1 cellular context compared by ENCODE assay signal in the genomic region with DNA sequence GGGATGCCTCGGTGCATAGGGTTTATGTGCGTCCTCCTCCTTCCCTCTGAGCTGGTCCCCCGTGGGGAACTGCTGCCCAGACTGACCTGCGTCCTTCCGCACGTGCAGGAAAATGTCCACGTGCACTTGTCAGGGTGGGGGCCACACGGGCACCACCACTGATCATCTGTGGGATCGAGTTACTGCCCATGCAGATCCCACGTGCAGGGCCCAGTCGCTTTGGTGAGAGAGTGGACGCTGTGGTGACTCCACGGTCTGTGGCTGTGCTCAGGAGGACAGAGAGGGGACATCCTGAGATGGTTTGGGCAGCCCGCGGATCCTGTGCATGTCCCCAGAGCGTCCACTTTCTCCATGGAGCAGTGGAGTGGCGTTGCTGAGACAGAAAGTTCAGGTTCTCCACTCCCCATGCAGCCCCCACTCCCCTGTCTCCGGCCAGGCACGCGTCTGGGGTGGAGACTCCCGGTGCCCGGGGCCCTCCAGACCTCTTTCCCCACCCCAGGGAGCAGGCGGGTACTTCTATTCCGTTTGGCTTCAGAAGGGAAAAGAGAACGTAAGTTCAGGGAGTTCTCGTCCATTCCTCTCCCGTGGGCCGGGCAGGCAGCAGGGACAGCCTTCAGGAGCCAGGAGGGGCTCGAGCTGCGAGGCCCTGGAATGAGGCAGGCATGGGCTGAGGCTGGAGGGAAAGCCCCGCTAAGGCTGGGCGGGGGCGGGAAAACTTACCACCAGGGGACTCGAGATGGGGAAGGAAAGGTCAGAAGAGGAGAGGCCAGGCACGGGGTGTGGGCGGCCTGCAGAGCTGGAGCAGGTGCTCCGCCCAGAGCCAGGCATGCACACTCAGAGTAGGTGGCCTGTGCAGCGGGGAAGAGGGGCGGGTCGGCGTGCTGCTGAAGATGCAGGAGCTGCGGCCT.
A peak's percentile ranks its signal among the peaks of the same experiment; 100 is the strongest.
TF ChIP-seq lines count a peak whose summit lies in the region.

No MANE protein-coding gene starts in this region.

TF ChIP-seq in HepG2, 621 proteins besides CTCF, POLR2A, EP300 and RAD21 (continued from another document and continues in another):
- TF ChIP-seq, protein P1, sequence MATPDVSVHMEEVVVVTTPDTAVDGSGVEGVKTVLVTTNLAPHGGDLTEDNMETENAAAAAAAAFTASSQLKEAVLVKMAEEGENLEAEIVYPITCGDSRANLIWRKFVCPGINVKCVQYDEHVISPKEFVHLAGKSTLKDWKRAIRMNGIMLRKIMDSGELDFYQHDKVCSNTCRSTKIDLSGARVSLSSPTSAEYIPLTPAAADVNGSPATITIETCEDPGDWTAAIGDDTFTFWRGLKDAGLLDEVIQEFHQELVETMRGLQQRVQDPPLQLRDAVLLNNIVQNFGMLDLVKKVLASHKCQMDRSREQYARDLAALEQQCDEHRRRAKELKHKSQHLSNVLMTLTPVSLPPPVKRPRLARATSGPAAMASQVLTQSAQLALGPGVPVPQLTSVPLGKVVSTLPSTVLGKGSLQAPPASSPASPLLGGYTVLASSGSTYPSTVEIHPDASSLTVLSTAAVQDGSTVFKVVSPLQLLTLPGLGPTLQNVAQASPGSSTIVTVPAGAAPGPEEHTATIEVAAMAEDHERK (CRISPR knock-in tag; IDR thresholded peaks at IDR 0.05; ENCODE audit: low read depth): no peak
- TF ChIP-seq, protein P2, sequence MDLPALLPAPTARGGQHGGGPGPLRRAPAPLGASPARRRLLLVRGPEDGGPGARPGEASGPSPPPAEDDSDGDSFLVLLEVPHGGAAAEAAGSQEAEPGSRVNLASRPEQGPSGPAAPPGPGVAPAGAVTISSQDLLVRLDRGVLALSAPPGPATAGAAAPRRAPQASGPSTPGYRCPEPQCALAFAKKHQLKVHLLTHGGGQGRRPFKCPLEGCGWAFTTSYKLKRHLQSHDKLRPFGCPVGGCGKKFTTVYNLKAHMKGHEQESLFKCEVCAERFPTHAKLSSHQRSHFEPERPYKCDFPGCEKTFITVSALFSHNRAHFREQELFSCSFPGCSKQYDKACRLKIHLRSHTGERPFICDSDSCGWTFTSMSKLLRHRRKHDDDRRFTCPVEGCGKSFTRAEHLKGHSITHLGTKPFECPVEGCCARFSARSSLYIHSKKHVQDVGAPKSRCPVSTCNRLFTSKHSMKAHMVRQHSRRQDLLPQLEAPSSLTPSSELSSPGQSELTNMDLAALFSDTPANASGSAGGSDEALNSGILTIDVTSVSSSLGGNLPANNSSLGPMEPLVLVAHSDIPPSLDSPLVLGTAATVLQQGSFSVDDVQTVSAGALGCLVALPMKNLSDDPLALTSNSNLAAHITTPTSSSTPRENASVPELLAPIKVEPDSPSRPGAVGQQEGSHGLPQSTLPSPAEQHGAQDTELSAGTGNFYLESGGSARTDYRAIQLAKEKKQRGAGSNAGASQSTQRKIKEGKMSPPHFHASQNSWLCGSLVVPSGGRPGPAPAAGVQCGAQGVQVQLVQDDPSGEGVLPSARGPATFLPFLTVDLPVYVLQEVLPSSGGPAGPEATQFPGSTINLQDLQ (CRISPR knock-in tag; IDR thresholded peaks at IDR 0.05): 0 out of 2 replicates have a peak, but pooled peaks have one; percentile 29
- peak; percentile 91 for TF ChIP-seq MEIS1 (CRISPR knock-in tag; IDR thresholded peaks at IDR 0.05; ENCODE audit: borderline replicate concordance)
- TF ChIP-seq, protein P3, sequence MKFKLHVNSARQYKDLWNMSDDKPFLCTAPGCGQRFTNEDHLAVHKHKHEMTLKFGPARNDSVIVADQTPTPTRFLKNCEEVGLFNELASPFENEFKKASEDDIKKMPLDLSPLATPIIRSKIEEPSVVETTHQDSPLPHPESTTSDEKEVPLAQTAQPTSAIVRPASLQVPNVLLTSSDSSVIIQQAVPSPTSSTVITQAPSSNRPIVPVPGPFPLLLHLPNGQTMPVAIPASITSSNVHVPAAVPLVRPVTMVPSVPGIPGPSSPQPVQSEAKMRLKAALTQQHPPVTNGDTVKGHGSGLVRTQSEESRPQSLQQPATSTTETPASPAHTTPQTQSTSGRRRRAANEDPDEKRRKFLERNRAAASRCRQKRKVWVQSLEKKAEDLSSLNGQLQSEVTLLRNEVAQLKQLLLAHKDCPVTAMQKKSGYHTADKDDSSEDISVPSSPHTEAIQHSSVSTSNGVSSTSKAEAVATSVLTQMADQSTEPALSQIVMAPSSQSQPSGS (CRISPR knock-in tag; IDR thresholded peaks at IDR 0.05): peak; percentile 60
- peak; percentile 88 for TF ChIP-seq MEIS2 (CRISPR knock-in tag; IDR thresholded peaks at IDR 0.05)
- no peak for TF ChIP-seq EZH2 (conservative IDR thresholded peaks at IDR 0.05; ENCODE audit: low read depth, low read length)
- TF ChIP-seq, protein P4, sequence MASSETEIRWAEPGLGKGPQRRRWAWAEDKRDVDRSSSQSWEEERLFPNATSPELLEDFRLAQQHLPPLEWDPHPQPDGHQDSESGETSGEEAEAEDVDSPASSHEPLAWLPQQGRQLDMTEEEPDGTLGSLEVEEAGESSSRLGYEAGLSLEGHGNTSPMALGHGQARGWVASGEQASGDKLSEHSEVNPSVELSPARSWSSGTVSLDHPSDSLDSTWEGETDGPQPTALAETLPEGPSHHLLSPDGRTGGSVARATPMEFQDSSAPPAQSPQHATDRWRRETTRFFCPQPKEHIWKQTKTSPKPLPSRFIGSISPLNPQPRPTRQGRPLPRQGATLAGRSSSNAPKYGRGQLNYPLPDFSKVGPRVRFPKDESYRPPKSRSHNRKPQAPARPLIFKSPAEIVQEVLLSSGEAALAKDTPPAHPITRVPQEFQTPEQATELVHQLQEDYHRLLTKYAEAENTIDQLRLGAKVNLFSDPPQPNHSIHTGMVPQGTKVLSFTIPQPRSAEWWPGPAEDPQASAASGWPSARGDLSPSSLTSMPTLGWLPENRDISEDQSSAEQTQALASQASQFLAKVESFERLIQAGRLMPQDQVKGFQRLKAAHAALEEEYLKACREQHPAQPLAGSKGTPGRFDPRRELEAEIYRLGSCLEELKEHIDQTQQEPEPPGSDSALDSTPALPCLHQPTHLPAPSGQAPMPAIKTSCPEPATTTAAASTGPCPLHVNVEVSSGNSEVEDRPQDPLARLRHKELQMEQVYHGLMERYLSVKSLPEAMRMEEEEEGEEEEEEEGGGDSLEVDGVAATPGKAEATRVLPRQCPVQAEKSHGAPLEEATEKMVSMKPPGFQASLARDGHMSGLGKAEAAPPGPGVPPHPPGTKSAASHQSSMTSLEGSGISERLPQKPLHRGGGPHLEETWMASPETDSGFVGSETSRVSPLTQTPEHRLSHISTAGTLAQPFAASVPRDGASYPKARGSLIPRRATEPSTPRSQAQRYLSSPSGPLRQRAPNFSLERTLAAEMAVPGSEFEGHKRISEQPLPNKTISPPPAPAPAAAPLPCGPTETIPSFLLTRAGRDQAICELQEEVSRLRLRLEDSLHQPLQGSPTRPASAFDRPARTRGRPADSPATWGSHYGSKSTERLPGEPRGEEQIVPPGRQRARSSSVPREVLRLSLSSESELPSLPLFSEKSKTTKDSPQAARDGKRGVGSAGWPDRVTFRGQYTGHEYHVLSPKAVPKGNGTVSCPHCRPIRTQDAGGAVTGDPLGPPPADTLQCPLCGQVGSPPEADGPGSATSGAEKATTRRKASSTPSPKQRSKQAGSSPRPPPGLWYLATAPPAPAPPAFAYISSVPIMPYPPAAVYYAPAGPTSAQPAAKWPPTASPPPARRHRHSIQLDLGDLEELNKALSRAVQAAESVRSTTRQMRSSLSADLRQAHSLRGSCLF (CRISPR knock-in tag; IDR thresholded peaks at IDR 0.05; ENCODE audit: borderline replicate concordance): no peak
- TF ChIP-seq TAF1 (CRISPR knock-in tag; IDR thresholded peaks at IDR 0.05): peak; percentile 34; the same call in 1 of the 2 replicates
- peak; percentile 59 for TF ChIP-seq POLR2G (IDR thresholded peaks at IDR 0.05; ENCODE audit: low read depth, low read length)
- TF ChIP-seq, protein P5, sequence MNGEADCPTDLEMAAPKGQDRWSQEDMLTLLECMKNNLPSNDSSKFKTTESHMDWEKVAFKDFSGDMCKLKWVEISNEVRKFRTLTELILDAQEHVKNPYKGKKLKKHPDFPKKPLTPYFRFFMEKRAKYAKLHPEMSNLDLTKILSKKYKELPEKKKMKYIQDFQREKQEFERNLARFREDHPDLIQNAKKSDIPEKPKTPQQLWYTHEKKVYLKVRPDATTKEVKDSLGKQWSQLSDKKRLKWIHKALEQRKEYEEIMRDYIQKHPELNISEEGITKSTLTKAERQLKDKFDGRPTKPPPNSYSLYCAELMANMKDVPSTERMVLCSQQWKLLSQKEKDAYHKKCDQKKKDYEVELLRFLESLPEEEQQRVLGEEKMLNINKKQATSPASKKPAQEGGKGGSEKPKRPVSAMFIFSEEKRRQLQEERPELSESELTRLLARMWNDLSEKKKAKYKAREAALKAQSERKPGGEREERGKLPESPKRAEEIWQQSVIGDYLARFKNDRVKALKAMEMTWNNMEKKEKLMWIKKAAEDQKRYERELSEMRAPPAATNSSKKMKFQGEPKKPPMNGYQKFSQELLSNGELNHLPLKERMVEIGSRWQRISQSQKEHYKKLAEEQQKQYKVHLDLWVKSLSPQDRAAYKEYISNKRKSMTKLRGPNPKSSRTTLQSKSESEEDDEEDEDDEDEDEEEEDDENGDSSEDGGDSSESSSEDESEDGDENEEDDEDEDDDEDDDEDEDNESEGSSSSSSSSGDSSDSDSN (CRISPR knock-in tag; IDR thresholded peaks at IDR 0.05): peak; percentile 91
- no peak for TF ChIP-seq ZFP62 (CRISPR knock-in tag; IDR thresholded peaks at IDR 0.05)
- peak; percentile 55; the same call in 1 of the 2 replicates for TF ChIP-seq ZNF235 (CRISPR knock-in tag; IDR thresholded peaks at IDR 0.05; ENCODE audit: borderline replicate concordance)
- TF ChIP-seq, protein P6, sequence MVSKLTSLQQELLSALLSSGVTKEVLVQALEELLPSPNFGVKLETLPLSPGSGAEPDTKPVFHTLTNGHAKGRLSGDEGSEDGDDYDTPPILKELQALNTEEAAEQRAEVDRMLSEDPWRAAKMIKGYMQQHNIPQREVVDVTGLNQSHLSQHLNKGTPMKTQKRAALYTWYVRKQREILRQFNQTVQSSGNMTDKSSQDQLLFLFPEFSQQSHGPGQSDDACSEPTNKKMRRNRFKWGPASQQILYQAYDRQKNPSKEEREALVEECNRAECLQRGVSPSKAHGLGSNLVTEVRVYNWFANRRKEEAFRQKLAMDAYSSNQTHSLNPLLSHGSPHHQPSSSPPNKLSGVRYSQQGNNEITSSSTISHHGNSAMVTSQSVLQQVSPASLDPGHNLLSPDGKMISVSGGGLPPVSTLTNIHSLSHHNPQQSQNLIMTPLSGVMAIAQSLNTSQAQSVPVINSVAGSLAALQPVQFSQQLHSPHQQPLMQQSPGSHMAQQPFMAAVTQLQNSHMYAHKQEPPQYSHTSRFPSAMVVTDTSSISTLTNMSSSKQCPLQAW (CRISPR knock-in tag; IDR thresholded peaks at IDR 0.05): peak; percentile 70
- TF ChIP-seq TAF15 (IDR thresholded peaks at IDR 0.05; ENCODE audit: low read depth, low read length, poor library complexity, severe bottlenecking): no peak
- TF ChIP-seq FIP1L1 (IDR thresholded peaks at IDR 0.05; ENCODE audit: borderline replicate concordance, insufficient read depth, low read depth, low read length): no peak
- no peak; the same call in 1 of the 2 replicates for TF ChIP-seq CBX5 (CRISPR knock-in tag; IDR thresholded peaks at IDR 0.05; ENCODE audit: borderline replicate concordance)
- TF ChIP-seq, protein P7, sequence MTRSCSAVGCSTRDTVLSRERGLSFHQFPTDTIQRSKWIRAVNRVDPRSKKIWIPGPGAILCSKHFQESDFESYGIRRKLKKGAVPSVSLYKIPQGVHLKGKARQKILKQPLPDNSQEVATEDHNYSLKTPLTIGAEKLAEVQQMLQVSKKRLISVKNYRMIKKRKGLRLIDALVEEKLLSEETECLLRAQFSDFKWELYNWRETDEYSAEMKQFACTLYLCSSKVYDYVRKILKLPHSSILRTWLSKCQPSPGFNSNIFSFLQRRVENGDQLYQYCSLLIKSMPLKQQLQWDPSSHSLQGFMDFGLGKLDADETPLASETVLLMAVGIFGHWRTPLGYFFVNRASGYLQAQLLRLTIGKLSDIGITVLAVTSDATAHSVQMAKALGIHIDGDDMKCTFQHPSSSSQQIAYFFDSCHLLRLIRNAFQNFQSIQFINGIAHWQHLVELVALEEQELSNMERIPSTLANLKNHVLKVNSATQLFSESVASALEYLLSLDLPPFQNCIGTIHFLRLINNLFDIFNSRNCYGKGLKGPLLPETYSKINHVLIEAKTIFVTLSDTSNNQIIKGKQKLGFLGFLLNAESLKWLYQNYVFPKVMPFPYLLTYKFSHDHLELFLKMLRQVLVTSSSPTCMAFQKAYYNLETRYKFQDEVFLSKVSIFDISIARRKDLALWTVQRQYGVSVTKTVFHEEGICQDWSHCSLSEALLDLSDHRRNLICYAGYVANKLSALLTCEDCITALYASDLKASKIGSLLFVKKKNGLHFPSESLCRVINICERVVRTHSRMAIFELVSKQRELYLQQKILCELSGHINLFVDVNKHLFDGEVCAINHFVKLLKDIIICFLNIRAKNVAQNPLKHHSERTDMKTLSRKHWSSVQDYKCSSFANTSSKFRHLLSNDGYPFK (CRISPR knock-in tag; IDR thresholded peaks at IDR 0.05; ENCODE audit: borderline replicate concordance): peak; percentile 67; the same call in 1 of the 2 replicates
- no peak for TF ChIP-seq MBNL3 (CRISPR knock-in tag; conservative IDR thresholded peaks at IDR 0.05)
- no peak for TF ChIP-seq RBM22 (optimal IDR thresholded peaks at IDR 0.05; ENCODE audit: low read length)
- no peak for TF ChIP-seq CAMTA2 (CRISPR knock-in tag; IDR thresholded peaks at IDR 0.05; ENCODE audit: borderline replicate concordance)
- TF ChIP-seq TP53 (CRISPR knock-in tag; conservative IDR thresholded peaks at IDR 0.05): 0 out of 2 replicates have a peak, but pooled peaks have one; percentile 10
- no peak for TF ChIP-seq SOX6 (IDR thresholded peaks at IDR 0.05)
- peak; percentile 63 for TF ChIP-seq SOX6 (CRISPR knock-in tag; IDR thresholded peaks at IDR 0.05)
- TF ChIP-seq ZBTB1 (CRISPR knock-in tag; IDR thresholded peaks at IDR 0.05; ENCODE audit: borderline replicate concordance): no peak
- no peak for TF ChIP-seq SMARCC2 (IDR thresholded peaks at IDR 0.05)
- no peak for TF ChIP-seq CBX2 (IDR thresholded peaks at IDR 0.05; ENCODE audit: low read depth, low read length)
- no peak for TF ChIP-seq CBX2 (CRISPR knock-in tag; IDR thresholded peaks at IDR 0.05; ENCODE audit: low read depth)
